ENCODE assay signal across 25 cellular contexts in the genomic region with DNA sequence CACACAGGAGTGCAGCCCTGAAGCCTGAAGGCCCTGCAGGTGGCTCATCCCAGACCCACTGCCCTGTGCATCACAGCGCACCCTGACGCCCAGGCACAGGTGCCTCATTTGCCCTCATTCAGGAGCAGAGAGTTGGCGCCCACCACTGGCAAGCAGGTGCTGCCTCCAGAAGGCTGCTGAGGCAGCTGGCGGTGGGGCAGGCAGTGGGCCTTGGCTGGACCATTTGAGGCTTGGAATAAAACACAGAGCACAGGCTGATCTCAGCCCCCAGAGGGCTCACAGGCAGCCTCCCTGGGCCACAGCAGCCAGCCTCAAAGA.
"Had no signal": no experiment of that assay in that cellular context is flagged by ENCODE, and none has a peak within 500 bp of the region (broad histone marks: within the 10 kb centered on the region; RNA-seq: fewer than 3 reads in every experiment).

No MANE protein-coding gene starts in this region.

- H3K36me3 Mint-ChIP-seq: activated naive CD8-positive, alpha-beta T cell had no signal

- H3K27ac Mint-ChIP-seq: activated CD4-positive, alpha-beta T cell treated with anti-CD3 and anti-CD28 coated beads for 36 hours; activated CD4-positive, alpha-beta T cell treated with anti-CD3 and anti-CD28 coated beads, Interleukin-2, amount 10 ng/mL, durations not matched to agents 7 days and 5 days; activated CD8-positive, alpha-beta T cell treated with anti-CD3 and anti-CD28 coated beads for 36 hours; activated naive CD8-positive, alpha-beta T cell; activated T-helper 17 cell treated with anti-CD3 and anti-CD28 coated beads, Interleukin-2, amount 50 U/mL, for 72 hours; effector memory CD8-positive, alpha-beta T cell had no signal

- H3K4me3 Mint-ChIP-seq: activated CD4-positive, alpha-beta T cell treated with anti-CD3 and anti-CD28 coated beads for 36 hours; activated CD4-positive, alpha-beta T cell treated with anti-CD3 and anti-CD28 coated beads, Interleukin-2, amount 10 ng/mL, durations not matched to agents 7 days and 5 days; activated CD8-positive, alpha-beta T cell treated with anti-CD3 and anti-CD28 coated beads for 36 hours; activated naive CD8-positive, alpha-beta T cell; activated T-cell treated with anti-CD3 and anti-CD28 coated beads, Interleukin-2, amount 50 U/mL, for 4 hours; activated T-helper 17 cell treated with anti-CD3 and anti-CD28 coated beads, Interleukin-2, amount 50 U/mL, for 72 hours; brain; central memory CD8-positive, alpha-beta T cell; effector memory CD8-positive, alpha-beta T cell had no signal

- DNase-seq: activated CD4-positive, alpha-beta T cell treated with anti-CD3 and anti-CD28 coated beads for 36 hours; activated CD4-positive, alpha-beta T cell treated with anti-CD3 and anti-CD28 coated beads, Interleukin-2, amount 10 ng/mL, durations not matched to agents 7 days and 5 days; activated CD4-positive, alpha-beta T cell treated with anti-CD3 and anti-CD28 coated beads, Interleukin-2, amount 50 U/mL, for 4 hours; activated CD4-positive, CD25-positive, alpha-beta regulatory T cell; activated CD4-positive, CD25-positive, alpha-beta regulatory T cell treated with anti-CD3 and anti-CD28 coated beads, Interleukin-2, amount 50 U/mL, for 72 hours; activated CD8-positive, alpha-beta memory T cell treated with anti-CD3 and anti-CD28 coated beads for 24 hours; activated CD8-positive, alpha-beta T cell treated with anti-CD3 and anti-CD28 coated beads for 36 hours; activated effector memory CD4-positive, alpha-beta T cell treated with Interleukin-2 at 50 U/mL for 16 hours; activated gamma-delta T cell treated with Interleukin-2 at 50 U/mL for 16 hours; activated naive CD4-positive, alpha-beta T cell treated with anti-CD3 and anti-CD28 coated beads, Interleukin-2, amount 50 U/mL, for 16 hours; activated naive CD4-positive, alpha-beta T cell treated with Interleukin-2 at 50 U/mL for 16 hours; activated T-cell treated with anti-CD3 and anti-CD28 coated beads, Interleukin-2, amount 50 U/mL, for 4 hours; cortex of kidney; dermis blood vessel endothelial cell; effector CD4-positive, alpha-beta T cell; effector memory CD8-positive, alpha-beta T cell; erythroblast; foreskin keratinocyte; gastrocnemius medialis; glutamatergic neuron; T-helper 2 cell had no signal

- H3K4me1 Mint-ChIP-seq: activated CD4-positive, alpha-beta T cell treated with anti-CD3 and anti-CD28 coated beads for 36 hours; activated CD4-positive, alpha-beta T cell treated with anti-CD3 and anti-CD28 coated beads, Interleukin-2, amount 10 ng/mL, durations not matched to agents 7 days and 5 days; activated T-helper 17 cell treated with anti-CD3 and anti-CD28 coated beads, Interleukin-2, amount 50 U/mL, for 72 hours; brain; central memory CD8-positive, alpha-beta T cell had no signal

- ATAC-seq: activated CD4-positive, alpha-beta T cell treated with anti-CD3 and anti-CD28 coated beads for 36 hours; activated CD8-positive, alpha-beta T cell treated with anti-CD3 and anti-CD28 coated beads for 36 hours; activated T-cell treated with anti-CD3 and anti-CD28 coated beads, Interleukin-2, amount 50 U/mL, for 4 hours; activated T-helper 17 cell treated with anti-CD3 and anti-CD28 coated beads, Interleukin-2, amount 50 U/mL, for 72 hours; effector memory CD8-positive, alpha-beta T cell; foreskin keratinocyte; gastrocnemius medialis had no signal

- H3K27me3 Mint-ChIP-seq: activated CD4-positive, alpha-beta T cell treated with anti-CD3 and anti-CD28 coated beads for 36 hours; activated CD4-positive, alpha-beta T cell treated with anti-CD3 and anti-CD28 coated beads, Interleukin-2, amount 10 ng/mL, durations not matched to agents 7 days and 5 days; activated CD8-positive, alpha-beta T cell treated with anti-CD3 and anti-CD28 coated beads for 36 hours; activated naive CD8-positive, alpha-beta T cell; activated T-helper 17 cell treated with anti-CD3 and anti-CD28 coated beads, Interleukin-2, amount 50 U/mL, for 72 hours; brain; central memory CD8-positive, alpha-beta T cell had no signal

- H3K9me3 Mint-ChIP-seq: central memory CD8-positive, alpha-beta T cell; effector memory CD8-positive, alpha-beta T cell had no signal
